Comparison of ENCODE assay signal across 22 cellular contexts in the genomic region with DNA sequence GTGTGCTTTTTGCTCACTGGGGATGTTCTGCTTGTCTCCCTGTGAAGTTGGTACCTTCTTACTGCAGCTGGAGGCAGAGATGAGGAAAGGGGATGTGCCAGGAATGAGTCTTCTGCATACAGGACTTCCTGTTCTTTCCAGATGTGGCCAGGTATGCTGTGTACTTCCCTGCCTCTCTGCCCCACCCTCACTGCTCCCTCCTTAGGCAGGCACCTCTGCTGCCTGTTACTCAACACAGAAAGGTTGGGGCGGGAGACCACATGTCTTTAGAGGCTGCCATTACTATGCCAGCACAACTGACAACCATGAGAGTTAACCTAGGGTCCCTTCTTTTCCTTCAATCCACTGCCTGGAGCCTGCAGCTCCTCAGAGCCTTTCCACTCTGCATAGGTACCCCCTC. TPM values are rescaled to one million over a fixed set of nuclear protein-coding genes. Genes with fewer than 3 reads are reported as not detected.
DNase-seq lines count a peak whose midpoint lies in the region; ATAC-seq and TF ChIP-seq lines count a peak whose summit lies in the region.
"Had no signal": no experiment of that assay in that cellular context is flagged by ENCODE, and none has a peak within 500 bp of the region (broad histone marks: within the 10 kb centered on the region; RNA-seq: fewer than 3 reads in every experiment).

No MANE protein-coding gene starts in this region.

- H3K4me3 Mint-ChIP-seq in CD4-positive, CD25-positive, alpha-beta regulatory T cell: peak overlapping the region in 2 of 4 donors; percentile 13 to 47
- no peak overlapping the region for H3K4me3 Mint-ChIP-seq in CD8-positive, alpha-beta T cell
- no peak overlapping the region for H3K4me3 Mint-ChIP-seq in naive thymus-derived CD8-positive, alpha-beta T cell
- no peak overlapping the region for H3K4me3 Mint-ChIP-seq in progenitor cell of endocrine pancreas (ENCODE audit: low read depth)
- H3K4me3 Mint-ChIP-seq: activated CD4-positive, alpha-beta memory T cell treated with anti-CD3 and anti-CD28 coated beads for 36 hours had no signal

- POLR2A ChIA-PET in CD8-positive, alpha-beta T cell (lab: Charles Lee): no interaction called here
- POLR2A ChIA-PET in naive thymus-derived CD8-positive, alpha-beta T cell (lab: Charles Lee): no interaction called here

- H3K9me3 Mint-ChIP-seq in CD4-positive, CD25-positive, alpha-beta regulatory T cell: no peaks in the 10 kb centered on the region
- H3K9me3 Mint-ChIP-seq in CD8-positive, alpha-beta T cell: peaks cover 2% of the 10 kb centered on the region
- H3K9me3 Mint-ChIP-seq in naive thymus-derived CD8-positive, alpha-beta T cell: peaks cover 0 to 2% (median 0%) of the 10 kb centered on the region in 9 donors
- H3K9me3 Mint-ChIP-seq in progenitor cell of endocrine pancreas (ENCODE audit: low read depth): peaks cover 3% of the 10 kb centered on the region

- H3K4me1 ChIP-seq in CD4-positive, CD25-positive, alpha-beta regulatory T cell (ENCODE audit: control insufficient read depth, insufficient read depth, low read length, poor library complexity, severe bottlenecking): peaks cover 23% of the 10 kb centered on the region
- peaks cover 20% of the 10 kb centered on the region for H3K4me1 ChIP-seq in CD8-positive, alpha-beta T cell (ENCODE audit: insufficient read depth, low read length)
- H3K4me1 ChIP-seq in mammary epithelial cell (ENCODE audit: insufficient read depth, low read length): peaks cover 38% of the 10 kb centered on the region

- no peak for DNase-seq in CD4-positive, CD25-positive, alpha-beta regulatory T cell
- no peak for DNase-seq in CD8-positive, alpha-beta T cell
- DNase-seq in mammary epithelial cell (peak; percentile 74), GM10266 (ENCODE audit: extremely low spot score) (no peak), LoVo (ENCODE audit: low spot score) (no peak), progenitor cell of endocrine pancreas (ENCODE audit: low spot score, unreplicated experiment) (no peak)
- DNase-seq in naive thymus-derived CD8-positive, alpha-beta T cell: no peak
- DNase-seq: activated CD4-positive, alpha-beta memory T cell treated with anti-CD3 and anti-CD28 coated beads for 36 hours; activated effector memory CD4-positive, alpha-beta T cell treated with anti-CD3 and anti-CD28 coated beads, Interleukin-2, amount 50 U/mL, for 16 hours; amygdala; C1 segment of cervical spinal cord; Kasumi-1; NCI-H1048; NCI-H187; NCI-H526 treated with DMSO at 0.1 percent for 48 hours; SK-N-SH; T-helper 9 cell; uterus had no signal

- no peak overlapping the region for H3K27ac ChIP-seq in CD4-positive, CD25-positive, alpha-beta regulatory T cell (ENCODE audit: insufficient read depth, low read length, poor library complexity, severe bottlenecking)
- no peak overlapping the region for H3K27ac ChIP-seq in CD8-positive, alpha-beta T cell (ENCODE audit: low read depth, low read length)
- H3K27ac ChIP-seq in mammary epithelial cell (ENCODE audit: insufficient read depth, low read depth, low read length): peak overlapping the region; percentile 41
- H3K27ac ChIP-seq: cardiac muscle cell, coronary artery had no signal

- no peaks in the 10 kb centered on the region for H3K27me3 ChIP-seq in CD4-positive, CD25-positive, alpha-beta regulatory T cell (ENCODE audit: control insufficient read depth, insufficient read depth, low read length)
- H3K27me3 ChIP-seq in CD8-positive, alpha-beta T cell (ENCODE audit: insufficient read depth, low read length): no peaks in the 10 kb centered on the region
- no peaks in the 10 kb centered on the region for H3K27me3 ChIP-seq in mammary epithelial cell (ENCODE audit: insufficient read depth, low read length)
- H3K27me3 ChIP-seq: uterus had no signal

- no peak overlapping the region for H3K9ac ChIP-seq in mammary epithelial cell (ENCODE audit: insufficient read depth, low read length)
- H3K9ac ChIP-seq: SK-N-SH had no signal

- no peaks in the 10 kb centered on the region for H3K36me3 Mint-ChIP-seq in CD4-positive, CD25-positive, alpha-beta regulatory T cell
- H3K36me3 Mint-ChIP-seq in CD8-positive, alpha-beta T cell: peaks cover 6% of the 10 kb centered on the region
- no peaks in the 10 kb centered on the region for H3K36me3 Mint-ChIP-seq in naive thymus-derived CD8-positive, alpha-beta T cell
- H3K36me3 Mint-ChIP-seq in progenitor cell of endocrine pancreas (ENCODE audit: insufficient read depth): no peaks in the 10 kb centered on the region
- H3K36me3 Mint-ChIP-seq: activated CD4-positive, alpha-beta memory T cell treated with anti-CD3 and anti-CD28 coated beads for 36 hours had no signal

- peak overlapping the region; percentile 8 to 97 (median 76) for H3K27ac Mint-ChIP-seq in CD4-positive, CD25-positive, alpha-beta regulatory T cell
- peak overlapping the region; percentile 61 for H3K27ac Mint-ChIP-seq in CD8-positive, alpha-beta T cell
- H3K27ac Mint-ChIP-seq in naive thymus-derived CD8-positive, alpha-beta T cell: peak overlapping the region in 9 of 10 donors; percentile 23 to 99 (median 81)
- H3K27ac Mint-ChIP-seq in progenitor cell of endocrine pancreas: no peak overlapping the region

- TF ChIP-seq CTCF in CD8-positive, alpha-beta T cell (IDR thresholded peaks at IDR 0.05): no peak
- TF ChIP-seq CTCF in mammary epithelial cell (conservative IDR thresholded peaks at IDR 0.05 in 1 of 2, IDR thresholded peaks at IDR 0.05 in 1 of 2; ENCODE audit: extremely low read depth in 1 of 2, insufficient read depth in 1 of 2, low read depth in 1 of 2, low read length in 2 of 2) (no peak), GM10266 (IDR thresholded peaks at IDR 0.05; ENCODE audit: control insufficient read depth, insufficient read depth, low read depth, missing control alignments) (no peak), progenitor cell of endocrine pancreas (IDR thresholded peaks at IDR 0.05; ENCODE audit: unreplicated experiment) (no peak)

- CTCF ChIA-PET in CD8-positive, alpha-beta T cell (lab: Charles Lee): no interaction called here
- CTCF ChIA-PET in mammary epithelial cell (lab: Charles Lee; ENCODE audit: low non-redundant PET): no interaction called here

- H4K20me1 ChIP-seq in mammary epithelial cell (ENCODE audit: insufficient read depth, low read length): no peaks in the 10 kb centered on the region

- H3K4me2 ChIP-seq in mammary epithelial cell (ENCODE audit: insufficient read depth, low read depth, low read length): peak overlapping the region; percentile 55
- H3K4me2 ChIP-seq: SK-N-SH, smooth muscle cell had no signal

- 60% methylated on average over 1 of the region's 1 CpG for WGBS in mammary epithelial cell (ENCODE audit: low coverage, missing lambda C conversion rate)

- H3K36me3 ChIP-seq in CD4-positive, CD25-positive, alpha-beta regulatory T cell (ENCODE audit: control insufficient read depth, insufficient read depth, low read length): no peaks in the 10 kb centered on the region
- no peaks in the 10 kb centered on the region for H3K36me3 ChIP-seq in CD8-positive, alpha-beta T cell (ENCODE audit: insufficient read depth, low read length)
- H3K36me3 ChIP-seq in mammary epithelial cell (ENCODE audit: insufficient read depth, low read length): no peaks in the 10 kb centered on the region
- H3K36me3 ChIP-seq: cardiac muscle cell, uterus had no signal

- no peaks in the 10 kb centered on the region for H3K27me3 Mint-ChIP-seq in CD4-positive, CD25-positive, alpha-beta regulatory T cell
- H3K27me3 Mint-ChIP-seq in CD8-positive, alpha-beta T cell (ENCODE audit: low read depth): no peaks in the 10 kb centered on the region
- no peaks in the 10 kb centered on the region for H3K27me3 Mint-ChIP-seq in naive thymus-derived CD8-positive, alpha-beta T cell
- H3K27me3 Mint-ChIP-seq in progenitor cell of endocrine pancreas: peaks cover 48% of the 10 kb centered on the region
- H3K27me3 Mint-ChIP-seq: activated CD4-positive, alpha-beta memory T cell treated with anti-CD3 and anti-CD28 coated beads for 36 hours had no signal

- intact Hi-C loops in CD8-positive, alpha-beta T cell (cut with DNase I, micrococcal nuclease): loop anchor here in 1 of 2 experiments (5.0 kb wide), 2 partner anchors 34 to 61 kb away; no protein-coding TSS in a partner anchor
- intact Hi-C loops in mammary epithelial cell (cut with micrococcal nuclease): loop anchor here (2.0 to 5.0 kb wide), 3 partner anchors 29 to 99 kb away; partner anchors contain the start of genes OAS1 and OAS2

- peak overlapping the region; percentile 57 for H2AFZ ChIP-seq in mammary epithelial cell (ENCODE audit: low read depth, low read length)

- in situ Hi-C loops in mammary epithelial cell (cut with MboI; ENCODE audit: low sequenced_read_pairs in 2 of 2): no loop called here

- no TSS peak for BruUV-seq in mammary epithelial cell (replicated peaks; lab: Mats Ljungman, UMichigan)

- dilution Hi-C loops in mammary epithelial cell (cut with HindIII; ENCODE audit: low sequenced_read_pairs): no loop called here

- peaks cover 19% of the 10 kb centered on the region for H3K79me2 ChIP-seq in mammary epithelial cell (ENCODE audit: insufficient read depth, low read length)

- no peak for ATAC-seq in CD4-positive, CD25-positive, alpha-beta regulatory T cell (ENCODE audit: low read depth in 2 of 2)
- no peak for ATAC-seq in CD8-positive, alpha-beta T cell
- peak in 1 of 2 donors; percentile 31 for ATAC-seq in naive thymus-derived CD8-positive, alpha-beta T cell

- H3K9me3 ChIP-seq in CD4-positive, CD25-positive, alpha-beta regulatory T cell (ENCODE audit: control insufficient read depth in 2 of 2, low read length in 2 of 2): no peaks in the 10 kb centered on the region
- H3K9me3 ChIP-seq in CD8-positive, alpha-beta T cell (ENCODE audit: low read length): no peaks in the 10 kb centered on the region
- H3K9me3 ChIP-seq in mammary epithelial cell (replicated peaks; ENCODE audit: insufficient read depth, low read length): no peaks in the 10 kb centered on the region
- H3K9me3 ChIP-seq: SK-N-SH, uterus had no signal

- peaks cover 17 to 48% (median 27%) of the 10 kb centered on the region in 4 donors for H3K4me1 Mint-ChIP-seq in CD4-positive, CD25-positive, alpha-beta regulatory T cell
- peaks cover 30% of the 10 kb centered on the region for H3K4me1 Mint-ChIP-seq in CD8-positive, alpha-beta T cell (ENCODE audit: low read depth)
- peaks cover 12 to 37% (median 33%) of the 10 kb centered on the region in 4 donors for H3K4me1 Mint-ChIP-seq in naive thymus-derived CD8-positive, alpha-beta T cell
- peaks cover 7% of the 10 kb centered on the region for H3K4me1 Mint-ChIP-seq in progenitor cell of endocrine pancreas (ENCODE audit: low read depth)

- H3K4me3 ChIP-seq in CD4-positive, CD25-positive, alpha-beta regulatory T cell (ENCODE audit: low read depth, low read length): no peak overlapping the region
- H3K4me3 ChIP-seq in CD8-positive, alpha-beta T cell (ENCODE audit: low read depth, low read length): no peak overlapping the region
- H3K4me3 ChIP-seq in mammary epithelial cell (replicated peaks in 1 of 3; ENCODE audit: insufficient read depth in 1 of 3, low read depth in 2 of 3, low read length in 3 of 3): no peak overlapping the region
- H3K4me3 ChIP-seq: cardiac muscle cell, coronary artery, lung, smooth muscle cell, uterus had no signal

RNA-seq across cellular contexts. Expression of gene OAS3, which starts 2.0 kb away (rescaled TPM):
- total RNA-seq in CD4-positive, CD25-positive, alpha-beta regulatory T cell: 36.5 TPM
- 10 to 100 TPM; 12.2 to 17.7 (median 14.5) TPM for polyA plus RNA-seq in CD4-positive, CD25-positive, alpha-beta regulatory T cell
- 1 to 10 TPM; 7.7 to 8.2 TPM for total RNA-seq in CD8-positive, alpha-beta T cell
- total RNA-seq in mammary epithelial cell (10 to 100 TPM in 1 of 2 donors, 1 to 10 TPM in 1; 3.3 to 23.9 TPM), progenitor cell of endocrine pancreas (1.00 and 1.1 TPM in 2 replicates)
- polyA plus RNA-seq in mammary epithelial cell: 32.7 TPM
- polyA minus RNA-seq in mammary epithelial cell: 197 TPM
- total RNA-seq in naive thymus-derived CD8-positive, alpha-beta T cell: 10 to 100 TPM; 13.6 to 16.8 TPM
- polyA plus RNA-seq in naive thymus-derived CD8-positive, alpha-beta T cell: 10 to 100 TPM in 2 of 3 donors, 1 to 10 TPM in 1; 9.1 to 21.3 (median 16.8) TPM
- polyA plus RNA-seq: cardiac muscle cell, smooth muscle cell had no signal

RNA-seq across cellular contexts. Expression of gene OAS1, which starts 29.5 kb away (rescaled TPM):
- total RNA-seq in CD4-positive, CD25-positive, alpha-beta regulatory T cell: 44.2 TPM
- 100 to 1,000 TPM in 3 of 4 donors, 10 to 100 TPM in 1; 95.4 to 115 (median 111) TPM for polyA plus RNA-seq in CD4-positive, CD25-positive, alpha-beta regulatory T cell
- total RNA-seq in CD8-positive, alpha-beta T cell: 1 to 10 TPM; 1.1 to 1.7 TPM
- total RNA-seq in mammary epithelial cell (1 to 10 TPM; 4.0 to 4.2 TPM), progenitor cell of endocrine pancreas (0.38 TPM in 1 of 2 replicates, not detected in the other)
- 5.8 TPM for polyA plus RNA-seq in mammary epithelial cell
- not detected for polyA minus RNA-seq in mammary epithelial cell
- total RNA-seq in naive thymus-derived CD8-positive, alpha-beta T cell: 1 to 10 TPM; 3.2 to 4.0 TPM
- 10 to 100 TPM in 1 of 3 donors, 1 to 10 TPM in 2; 5.7 to 22.9 (median 9.0) TPM for polyA plus RNA-seq in naive thymus-derived CD8-positive, alpha-beta T cell
- total RNA-seq: cardiac muscle cell, smooth muscle cell had no signal
- polyA plus RNA-seq: cardiac muscle cell had no signal

RNA-seq across cellular contexts. Expression of gene OAS2, which starts 42.1 kb away (rescaled TPM):
- 82.2 TPM for total RNA-seq in CD4-positive, CD25-positive, alpha-beta regulatory T cell
- polyA plus RNA-seq in CD4-positive, CD25-positive, alpha-beta regulatory T cell: 10 to 100 TPM; 58.2 to 82.2 (median 73.4) TPM
- total RNA-seq in CD8-positive, alpha-beta T cell: 10 to 100 TPM in 1 of 2 experiments, 1 to 10 TPM in 1; 9.2 to 10.7 TPM
- 1 to 10 TPM in 1 of 2 donors, under 1 TPM in 1; 0.83 to 4.8 TPM for total RNA-seq in mammary epithelial cell
- 0.71 TPM for polyA plus RNA-seq in mammary epithelial cell
- not detected for polyA minus RNA-seq in mammary epithelial cell
- total RNA-seq in naive thymus-derived CD8-positive, alpha-beta T cell: 10 to 100 TPM; 40.9 to 42.8 TPM
- 10 to 100 TPM; 25.6 to 47.9 (median 25.8) TPM for polyA plus RNA-seq in naive thymus-derived CD8-positive, alpha-beta T cell
- total RNA-seq in progenitor cell of endocrine pancreas: not detected in 2 replicates
- total RNA-seq: cardiac muscle cell, smooth muscle cell had no signal
- polyA plus RNA-seq: cardiac muscle cell, SK-N-SH, smooth muscle cell had no signal
